In genomic region chr10:24381235-24382010, GRCh38 we compare ENCODE assay signal across 30 cellular contexts.
DNase-seq lines count a peak whose midpoint lies in the region; ATAC-seq, FAIRE-seq and TF ChIP-seq lines count a peak whose summit lies in the region.
"Had no signal": no experiment of that assay in that cellular context is flagged by ENCODE, and none has a peak within 500 bp of the region (broad histone marks: within the 10 kb centered on the region; RNA-seq: fewer than 3 reads in every experiment).

No MANE protein-coding gene starts in this region.

- H3K4me2 ChIP-seq in H1 (ENCODE audit: insufficient read depth in 1 of 2, low read depth in 2 of 2, low read length in 2 of 2) = no peak overlapping the region
- no peak overlapping the region for H3K4me2 ChIP-seq in GM23248 (ENCODE audit: unreplicated experiment)
- H3K4me2 ChIP-seq: hepatocyte had no signal

- POLR2A ChIA-PET in H1 (lab: Charles Lee; ENCODE audit: partially characterized antibody) = no interaction called here
- POLR2A ChIA-PET in CD8-positive, alpha-beta memory T cell (lab: Charles Lee) = no interaction called here

- H3K9me3 Mint-ChIP-seq in Calu3 (ENCODE audit: low read depth, unreplicated experiment) = no peaks in the 10 kb centered on the region
- H3K9me3 Mint-ChIP-seq in CD8-positive, alpha-beta memory T cell = peaks cover 0 to 7% (median 2%) of the 10 kb centered on the region in 5 donors
- H3K9me3 Mint-ChIP-seq: H9 had no signal

- peaks cover 13% of the 10 kb centered on the region for H3K36me3 Mint-ChIP-seq in Calu3 (ENCODE audit: insufficient read depth, unreplicated experiment)
- H3K36me3 Mint-ChIP-seq in CD8-positive, alpha-beta memory T cell = no peaks in the 10 kb centered on the region
- H3K36me3 Mint-ChIP-seq: activated naive CD8-positive, alpha-beta T cell treated with anti-CD3 and anti-CD28 coated beads, Interleukin-2, amount 10 ng/mL, durations not matched to agents 7 days and 5 days; CD4-positive, CD25-positive, alpha-beta regulatory T cell; naive thymus-derived CD8-positive, alpha-beta T cell had no signal

- H4K8ac ChIP-seq in H1 (ENCODE audit: extremely low read depth, insufficient read depth, low read length) = no peak overlapping the region

- H2AFZ ChIP-seq in H1 (ENCODE audit: low read length) (no peak overlapping the region), GM23248 (no peak overlapping the region)
- H2AFZ ChIP-seq: hepatocyte had no signal

- 0 out of 7 replicates have a peak overlapping the region, but pooled peaks of 1 of the 4 experiments have one; percentile 9 for H3K9ac ChIP-seq in H1 (replicated peaks in 1 of 4; ENCODE audit: extremely low read depth in 1 of 4, low read depth in 3 of 4, low read length in 3 of 4)
- H3K9ac ChIP-seq in GM23248 = no peak overlapping the region
- H3K9ac ChIP-seq: KMS-11 had no signal

- ATAC-seq in gastrocnemius medialis = peak; percentile 30 to 32
- ATAC-seq: left lung; naive thymus-derived CD8-positive, alpha-beta T cell; stimulated activated naive B cell treated with anti-CD40 and anti-IgM and Interleukin-4, amounts not matched to agents 10 μg/mL and 1 μg/mL and 100 μg/mL, for 72 hours had no signal

- peaks cover 36% of the 10 kb centered on the region for H3K4me1 Mint-ChIP-seq in Calu3 (ENCODE audit: low read depth, unreplicated experiment)
- peaks cover 0 to 5% (median 0%) of the 10 kb centered on the region in 3 donors for H3K4me1 Mint-ChIP-seq in CD8-positive, alpha-beta memory T cell
- H3K4me1 Mint-ChIP-seq: activated naive CD8-positive, alpha-beta T cell treated with anti-CD3 and anti-CD28 coated beads, Interleukin-2, amount 10 ng/mL, durations not matched to agents 7 days and 5 days; naive thymus-derived CD8-positive, alpha-beta T cell had no signal

- CTCF ChIA-PET in Calu3 (lab: Charles Lee) = no interaction called here
- CTCF ChIA-PET in H1 (lab: Charles Lee; ENCODE audit: partially characterized antibody) = interaction anchor here (1.4 kb wide), 1 partner anchor 120 kb away, joined by 3 read pairs; no protein-coding TSS in a partner anchor
- CTCF ChIA-PET in CD8-positive, alpha-beta memory T cell (lab: Charles Lee) = no interaction called here

- no peak overlapping the region for H2AK5ac ChIP-seq in H1 (ENCODE audit: low read depth, low read length)

- no peaks in the 10 kb centered on the region for H3K27me3 Mint-ChIP-seq in Calu3 (ENCODE audit: unreplicated experiment)
- peaks cover 5 to 25% of the 10 kb centered on the region in 2 donors for H3K27me3 Mint-ChIP-seq in CD8-positive, alpha-beta memory T cell

- no peak overlapping the region for H3K18ac ChIP-seq in H1 (ENCODE audit: extremely low read depth, low read length)

- no peak overlapping the region for H4K91ac ChIP-seq in H1 (replicated peaks; ENCODE audit: insufficient read length, low read length)

- no peak overlapping the region for H3K4me3 Mint-ChIP-seq in Calu3 (ENCODE audit: low read depth, unreplicated experiment)
- H3K4me3 Mint-ChIP-seq in CD8-positive, alpha-beta memory T cell = no peak overlapping the region
- H3K4me3 Mint-ChIP-seq: activated naive CD8-positive, alpha-beta T cell treated with anti-CD3 and anti-CD28 coated beads, Interleukin-2, amount 10 ng/mL, durations not matched to agents 7 days and 5 days; CD4-positive, CD25-positive, alpha-beta regulatory T cell; H9; naive thymus-derived CD8-positive, alpha-beta T cell; stimulated activated naive B cell treated with anti-CD40 and anti-IgM and Interleukin-4, amounts not matched to agents 10 μg/mL and 1 μg/mL and 100 μg/mL, for 72 hours had no signal

- H4K20me1 ChIP-seq in H1 (replicated peaks in 1 of 2; ENCODE audit: control insufficient read depth in 1 of 2, insufficient read depth in 2 of 2, low read length in 2 of 2) = no peaks in the 10 kb centered on the region
- no peaks in the 10 kb centered on the region for H4K20me1 ChIP-seq in GM23248 (ENCODE audit: insufficient read depth)

- peaks cover 3% of the 10 kb centered on the region; the same call in 1 of the 2 replicates for H3K79me1 ChIP-seq in H1 (ENCODE audit: low read depth, low read length)

- no peak overlapping the region for H4K5ac ChIP-seq in H1 (ENCODE audit: insufficient read length, low read depth, low read length)

- H3K27ac ChIP-seq in H1 (ENCODE audit: low read depth, low read length) = no peak overlapping the region
- H3K27ac ChIP-seq in gastrocnemius medialis = peak overlapping the region; percentile 89 to 98 (median 94)
- H3K27ac ChIP-seq in CD8-positive, alpha-beta memory T cell (ENCODE audit: low read depth, low read length) = no peak overlapping the region
- no peak overlapping the region for H3K27ac ChIP-seq in GM23248
- H3K27ac ChIP-seq: KMS-11, left lung, testis had no signal

- H2BK120ac ChIP-seq in H1 (replicated peaks; ENCODE audit: low read depth, low read length) = no peak overlapping the region

- H3K9me2 ChIP-seq in GM23248 (ENCODE audit: insufficient read depth) = no peaks in the 10 kb centered on the region

- H3K23me2 ChIP-seq in H1 (ENCODE audit: low read depth, low read length) = no peaks in the 10 kb centered on the region

- H3K4me3 ChIP-seq in H1 (ENCODE audit: extremely low read depth in 1 of 4, insufficient read depth in 2 of 4, low read depth in 3 of 4, low read length in 4 of 4) (no peak overlapping the region), gastrocnemius medialis (no peak overlapping the region), GM23248 (no peak overlapping the region)
- no peak overlapping the region for H3K4me3 ChIP-seq in CD8-positive, alpha-beta memory T cell (ENCODE audit: low read length)
- H3K4me3 ChIP-seq: hepatocyte, left lung, testis had no signal

- no peaks in the 10 kb centered on the region for H3K36me3 ChIP-seq in H1 (ENCODE audit: control insufficient read depth in 2 of 4, insufficient read depth in 4 of 4, low read length in 3 of 4)
- peaks cover 0 to 4% of the 10 kb centered on the region in 2 donors for H3K36me3 ChIP-seq in gastrocnemius medialis
- no peaks in the 10 kb centered on the region for H3K36me3 ChIP-seq in CD8-positive, alpha-beta memory T cell (ENCODE audit: insufficient read depth, low read length)
- no peaks in the 10 kb centered on the region for H3K36me3 ChIP-seq in GM23248 (ENCODE audit: low read depth)
- H3K36me3 ChIP-seq: left lung had no signal

- no peak for TF ChIP-seq RAD21 in H1 (IDR thresholded peaks at IDR 0.05 in 1 of 2, conservative IDR thresholded peaks at IDR 0.05 in 1 of 2; ENCODE audit: low read depth in 2 of 2, low read length in 2 of 2)

- H3K79me2 ChIP-seq in H1 (ENCODE audit: control insufficient read depth in 1 of 2, insufficient read depth in 2 of 2, low read length in 2 of 2) (no peaks in the 10 kb centered on the region), GM23248 (ENCODE audit: insufficient read depth) (no peaks in the 10 kb centered on the region)

- H3K4ac ChIP-seq in H1 (replicated peaks; ENCODE audit: insufficient read length, low read depth, low read length) = no peak overlapping the region

- no TSS peak for BruUV-seq in Calu3 (replicated peaks; lab: Mats Ljungman, UMichigan)

- no peak overlapping the region for H3K14ac ChIP-seq in H1 (ENCODE audit: insufficient read length)

- 87% methylated on average over 9 of the region's 9 CpGs; no CpG with 5 or more reads in 1 of the 2 experiments for WGBS in H1 (ENCODE audit: extremely low coverage in 1 of 2, insufficient coverage in 1 of 2, insufficient read length in 1 of 2, insufficient replicate concordance in 2 of 2, low coverage in 1 of 2, low lambda C conversion rate in 2 of 2, missing lambda C conversion rate in 1 of 2), 2 experiments
- WGBS in GM23248 (ENCODE audit: low coverage in 1 of 2, low lambda C conversion rate in 2 of 2, missing lambda C conversion rate in 2 of 2), 2 experiments = 89 to 90% methylated on average over 9 of the region's 9 CpGs

- H2BK15ac ChIP-seq in H1 (ENCODE audit: low read length) = no peak overlapping the region

- DNase-seq in Calu3 = no peak
- DNase-seq in NCI-H524 treated with DMSO at 0.1 percent for 48 hours (lab: John Stamatoyannopoulos, UW) = peak; percentile 33
- no peak for DNase-seq in H1 (ENCODE audit: low read depth in 1 of 2, low spot score in 2 of 2)
- peak; percentile 73 to 81 for DNase-seq in gastrocnemius medialis
- no peak for DNase-seq in SKM-1 (lab: John Stamatoyannopoulos, UW; ENCODE audit: unreplicated experiment)
- DNase-seq in CD8-positive, alpha-beta memory T cell = no peak
- no peak for DNase-seq in dedifferentiated amniotic fluid mesenchymal stem cell (ENCODE audit: extremely low spot score)
- no peak for DNase-seq in GM23248
- DNase-seq: activated CD4-positive, alpha-beta T cell treated with anti-CD3 and anti-CD28 coated beads, Interleukin-2, amount 50 U/mL, for 48 hours; activated CD4-positive, CD25-positive, alpha-beta regulatory T cell; activated CD8-positive, alpha-beta memory T cell treated with anti-CD3 and anti-CD28 coated beads, Interleukin-2, amount 50 U/mL, for 48 hours; activated naive CD8-positive, alpha-beta T cell treated with anti-CD3 and anti-CD28 coated beads, Interleukin-2, amount 10 ng/mL, durations not matched to agents 7 days and 5 days; CD4-positive, CD25-positive, alpha-beta regulatory T cell; cerebellar nuclear complex; erythroblast; foreskin fibroblast; H9; left lung; MV-4-11; naive thymus-derived CD8-positive, alpha-beta T cell; NCI-H187 treated with DMSO at 0.1 percent for 48 hours; occipital lobe; retina; stimulated activated CD4-positive, alpha-beta T cell treated with anti-CD3 and anti-CD28 coated beads, Interleukin-12 subunit alpha, Interleukin-12 subunit beta, amount 100 ng/mL, for 4 hours; stimulated activated CD4-positive, alpha-beta T cell treated with anti-CD3 and anti-CD28 coated beads, Interleukin-4, amount 100 ng/mL, for 24 hours; stimulated activated naive B cell treated with anti-CD40 and anti-IgM and Interleukin-4, amounts not matched to agents 10 μg/mL and 1 μg/mL and 100 μg/mL, for 72 hours; T-helper 9 cell; testis had no signal

- TF ChIP-seq POLR2A in H1 (IDR thresholded peaks at IDR 0.05; ENCODE audit: control extremely low read depth in 1 of 2, low read depth in 2 of 2, low read length in 2 of 2) = no peak
- TF ChIP-seq POLR2A in gastrocnemius medialis (IDR thresholded peaks at IDR 0.05) = no peak

- H2BK12ac ChIP-seq in H1 (ENCODE audit: low read depth, low read length) = 0 out of 2 replicates have a peak overlapping the region, but pooled peaks have one; percentile 62

- H3K9me3 ChIP-seq in H1 (ENCODE audit: insufficient read depth in 2 of 2, low read depth in 1 of 2, low read length in 1 of 2) = no peaks in the 10 kb centered on the region
- H3K9me3 ChIP-seq in gastrocnemius medialis = no peaks in the 10 kb centered on the region
- no peaks in the 10 kb centered on the region for H3K9me3 ChIP-seq in CD8-positive, alpha-beta memory T cell (ENCODE audit: low read length)
- no peaks in the 10 kb centered on the region for H3K9me3 ChIP-seq in GM23248 (ENCODE audit: low read depth)
- H3K9me3 ChIP-seq: left lung, testis had no signal

- TF ChIP-seq EP300 in H1 (IDR thresholded peaks at IDR 0.05; ENCODE audit: borderline replicate concordance in 1 of 2, low read depth in 2 of 2, low read length in 2 of 2) = no peak

- no peak for FAIRE-seq in H1 (lab: Jason Lieb, UNC)

- no peak overlapping the region for H2BK5ac ChIP-seq in H1 (ENCODE audit: low read depth, low read length)

- in situ Hi-C loops in gastrocnemius medialis (cut with MboI; ENCODE audit: low sequenced_read_pairs in 4 of 4) = loop anchor here in 1 of 4 donors (25.0 kb wide), 1 partner anchor 131 kb away; no protein-coding TSS in a partner anchor
- in situ Hi-C loops in GM23248 (cut with MboI) = no loop called here

- H3K27me3 ChIP-seq in H1 (replicated peaks in 1 of 4; ENCODE audit: control insufficient read depth in 3 of 4, extremely low read depth in 1 of 4, insufficient read depth in 3 of 4, low read length in 3 of 4) (no peaks in the 10 kb centered on the region), gastrocnemius medialis (no peaks in the 10 kb centered on the region), GM23248 (replicated peaks; ENCODE audit: insufficient read depth) (no peaks in the 10 kb centered on the region)
- H3K27me3 ChIP-seq in CD8-positive, alpha-beta memory T cell (ENCODE audit: insufficient read depth, low read length, poor library complexity, severe bottlenecking) = no peaks in the 10 kb centered on the region
- H3K27me3 ChIP-seq: hepatocyte, left lung, testis had no signal

- H3K56ac ChIP-seq in H1 (replicated peaks; ENCODE audit: insufficient read length, low read depth, low read length) = no peak overlapping the region

- H3F3A ChIP-seq in GM23248 (ENCODE audit: insufficient read depth) = peaks cover 3% of the 10 kb centered on the region; the same call in 1 of the 2 replicates

- no peak overlapping the region for H3K23ac ChIP-seq in H1 (ENCODE audit: insufficient read length)

- no peak overlapping the region for H2BK20ac ChIP-seq in H1 (ENCODE audit: low read length)

- no peak for TF ChIP-seq CTCF in Calu3 (IDR thresholded peaks at IDR 0.05; ENCODE audit: unreplicated experiment)
- no peak for TF ChIP-seq CTCF in H1 (IDR thresholded peaks at IDR 0.05; ENCODE audit: control extremely low read depth in 1 of 3, insufficient read depth in 1 of 3, low read depth in 1 of 3, low read length in 3 of 3)
- no peak for TF ChIP-seq CTCF in gastrocnemius medialis (IDR thresholded peaks at IDR 0.05 in 4 of 5, conservative IDR thresholded peaks at IDR 0.05 in 1 of 5)

- peak overlapping the region; percentile 96 for H3K27ac Mint-ChIP-seq in Calu3 (ENCODE audit: unreplicated experiment)
- no peak overlapping the region for H3K27ac Mint-ChIP-seq in CD8-positive, alpha-beta memory T cell
- H3K27ac Mint-ChIP-seq: activated naive CD8-positive, alpha-beta T cell treated with anti-CD3 and anti-CD28 coated beads, Interleukin-2, amount 10 ng/mL, durations not matched to agents 7 days and 5 days; CD4-positive, CD25-positive, alpha-beta regulatory T cell; naive thymus-derived CD8-positive, alpha-beta T cell; stimulated activated naive B cell treated with anti-CD40 and anti-IgM and Interleukin-4, amounts not matched to agents 10 μg/mL and 1 μg/mL and 100 μg/mL, for 72 hours had no signal

- peaks cover 6 to 16% (median 11%) of the 10 kb centered on the region in 4 experiments for H3K4me1 ChIP-seq in H1 (replicated peaks in 1 of 4; ENCODE audit: control insufficient read depth in 3 of 4, insufficient read depth in 4 of 4, low read length in 3 of 4)
- peaks cover 60 to 72% of the 10 kb centered on the region in 2 donors for H3K4me1 ChIP-seq in gastrocnemius medialis
- H3K4me1 ChIP-seq in CD8-positive, alpha-beta memory T cell (ENCODE audit: insufficient read depth, low read length) = no peaks in the 10 kb centered on the region
- H3K4me1 ChIP-seq in GM23248 (ENCODE audit: insufficient read depth) = peaks cover 6% of the 10 kb centered on the region

- intact Hi-C loops in Calu3 (cut with micrococcal nuclease; ENCODE audit: unreplicated experiment) (loop anchor here (2.0 to 5.0 kb wide), 3 partner anchors 46 to 175 kb away; no protein-coding TSS in a partner anchor), gastrocnemius medialis (cut with DNase I; ENCODE audit: low total_unique reads) (loop anchor here (2.0 to 10.0 kb wide), 5 partner anchors 66 to 267 kb away; no protein-coding TSS in a partner anchor)

Comparison
In these comparisons a context has a peak if more than half of its experiments do, and no peak if none do; other contexts are left out.
1. DNase-seq: peak in NCI-H524 treated with DMSO at 0.1 percent for 48 hours (single experiment) and gastrocnemius medialis (2 of 2); none in Calu3 (single experiment), H1 (0 of 2), SKM-1 (single experiment), CD8-positive, alpha-beta memory T cell (0 of 5), dedifferentiated amniotic fluid mesenchymal stem cell (single experiment) and GM23248 (single experiment).
2. H3K27ac ChIP-seq: peak in gastrocnemius medialis (4 of 4); none in H1 (single experiment), CD8-positive, alpha-beta memory T cell (single experiment) and GM23248 (single experiment).